ENCODE assay signal across 6 cellular contexts in the genomic region with DNA sequence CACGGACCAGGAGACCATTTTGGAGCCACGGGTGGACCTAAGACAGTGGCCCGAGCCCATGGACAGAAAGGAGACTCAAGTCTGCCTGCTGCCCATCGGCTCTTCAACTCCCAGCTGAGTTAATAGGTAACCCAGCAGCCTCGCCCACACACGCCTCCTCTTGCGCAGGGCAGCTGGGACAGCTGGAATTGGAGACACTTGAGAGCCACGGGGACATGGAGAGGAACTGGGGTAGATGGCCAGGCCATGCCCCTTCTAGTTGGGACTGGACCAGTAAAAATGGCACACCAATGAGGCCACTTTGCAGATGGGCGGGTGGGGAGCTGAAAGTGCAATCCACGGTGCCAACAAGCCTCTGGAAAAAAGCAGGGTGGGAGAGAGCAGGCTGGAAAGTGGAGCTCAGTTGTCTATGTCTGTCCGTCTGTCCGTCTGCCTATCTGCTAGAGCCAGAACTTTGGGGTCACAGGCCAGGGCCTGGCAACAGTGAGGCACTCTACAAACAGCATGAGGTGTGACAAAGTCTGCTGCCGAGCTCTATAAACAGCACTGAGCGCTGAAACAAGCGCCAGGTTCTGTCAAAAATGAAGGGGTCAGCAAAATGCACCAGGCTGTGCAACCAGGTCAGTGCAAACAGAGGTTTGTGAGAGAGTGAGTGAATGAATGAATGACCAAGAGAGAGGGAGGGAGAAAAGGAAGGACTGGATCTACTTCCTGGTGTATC. TPM values are rescaled to one million over a fixed set of nuclear protein-coding genes. Genes with fewer than 3 reads are reported as not detected.
"Had no signal": no experiment of that assay in that cellular context is flagged by ENCODE, and none has a peak within 500 bp of the region (broad histone marks: within the 10 kb centered on the region; RNA-seq: fewer than 3 reads in every experiment).

No MANE protein-coding gene starts in this region.

RNA-seq across cellular contexts. Expression of a gene that starts 7.0 kb away (rescaled TPM):
- total RNA-seq: activated CD4-positive, alpha-beta T cell treated with anti-CD3 and anti-CD28 coated beads, Interleukin-2, amount 10 ng/mL, durations not matched to agents 24 days and 14 days; activated CD8-positive, alpha-beta T cell treated with anti-CD3 and anti-CD28 coated beads for 36 hours; activated naive CD8-positive, alpha-beta T cell treated with anti-CD3 and anti-CD28 coated beads, Interleukin-2, amount 10 ng/mL, durations not matched to agents 7 days and 5 days; activated T-helper 2 cell treated with anti-CD3 and anti-CD28 coated beads, Interferon-gamma antibody, Interleukin-2, Interleukin-4, amounts not matched to agents 10 μg/mL and 5 μg/mL and 100 μg/mL, durations not matched to agents 14 hours and 24 hours and 36 hours; foreskin keratinocyte; natural killer cell had no signal
- polyA plus RNA-seq: foreskin keratinocyte had no signal
